10 cellular contexts compared by ENCODE assay signal in genomic region chr14:57293851-57294837, GRCh38. TPM values are rescaled to one million over a fixed set of nuclear protein-coding genes. Genes with fewer than 3 reads are reported as not detected.
A peak's percentile ranks its signal among the peaks of the same experiment; 100 is the strongest.
DNase-seq lines count a peak whose midpoint lies in the region; ATAC-seq and TF ChIP-seq lines count a peak whose summit lies in the region.
"Had no signal": no experiment of that assay in that cellular context is flagged by ENCODE, and none has a peak within 500 bp of the region (broad histone marks: within the 10 kb centered on the region; RNA-seq: fewer than 3 reads in every experiment).

No MANE protein-coding gene starts in this region.

- intact Hi-C loops in left ventricle myocardium superior (cut with micrococcal nuclease), result no loop called here
- intact Hi-C loops in upper lobe of right lung (cut with DNase I), result no loop called here

- H3K4me3 ChIP-seq in right atrium auricular region, result no peak overlapping the region
- H3K4me3 ChIP-seq in SJCRH30, result no peak overlapping the region
- no peak overlapping the region for H3K4me3 ChIP-seq in fibroblast of mammary gland (ENCODE audit: control insufficient read depth, low read depth, low read length)
- no peak overlapping the region for H3K4me3 ChIP-seq in upper lobe of right lung
- H3K4me3 ChIP-seq: mucosa of descending colon had no signal

- H3K4me1 ChIP-seq in right atrium auricular region (peaks cover 0 to 3% of the 10 kb centered on the region in 2 donors), SJCRH30 (peaks cover 12% of the 10 kb centered on the region), upper lobe of right lung (no peaks in the 10 kb centered on the region)

- H3K9me3 ChIP-seq in right atrium auricular region (no peaks in the 10 kb centered on the region), SJCRH30 (replicated peaks) (no peaks in the 10 kb centered on the region), upper lobe of right lung (no peaks in the 10 kb centered on the region)
- H3K9me3 ChIP-seq: mucosa of descending colon had no signal

- DNase-seq in right atrium auricular region (ENCODE audit: low spot score) (no peak), left ventricle myocardium superior (no peak), SJCRH30 (peak; percentile 16 to 68), fibroblast of mammary gland (ENCODE audit: low read depth) (peak; percentile 27), upper lobe of right lung (no peak)
- no peak for DNase-seq in activated naive CD4-positive, alpha-beta T cell treated with anti-CD3 and anti-CD28 coated beads, Interleukin-2, amount 50 U/mL, for 16 hours
- DNase-seq in stimulated activated CD4-positive, alpha-beta T cell treated with anti-CD3 and anti-CD28 coated beads, Interleukin-4, amount 100 ng/mL, for 1 hour, result no peak
- DNase-seq: amygdala, mucosa of descending colon had no signal

- ATAC-seq in left ventricle myocardium superior (no peak), upper lobe of right lung (no peak), GM18511 (IDR thresholded peaks at IDR 0.05; ENCODE audit: unreplicated experiment) (no peak)
- ATAC-seq: mucosa of descending colon had no signal

- peaks cover 6% of the 10 kb centered on the region for H3K36me3 ChIP-seq in right atrium auricular region
- H3K36me3 ChIP-seq in SJCRH30, result no peaks in the 10 kb centered on the region; the same call in 1 of the 2 replicates
- peaks cover 25% of the 10 kb centered on the region for H3K36me3 ChIP-seq in upper lobe of right lung

- H3K27ac ChIP-seq in right atrium auricular region (no peak overlapping the region), SJCRH30 (peak overlapping the region; percentile 23), upper lobe of right lung (no peak overlapping the region)

- TF ChIP-seq CTCF in right atrium auricular region (IDR thresholded peaks at IDR 0.05) (peak; percentile 13 to 47), fibroblast of mammary gland (conservative IDR thresholded peaks at IDR 0.05; ENCODE audit: control insufficient read depth, insufficient read depth, low read depth, low read length) (peak; percentile 38), upper lobe of right lung (IDR thresholded peaks at IDR 0.05) (peak; percentile 32)

- no peaks in the 10 kb centered on the region for H3K27me3 ChIP-seq in right atrium auricular region
- H3K27me3 ChIP-seq in SJCRH30, result no peaks in the 10 kb centered on the region
- H3K27me3 ChIP-seq in upper lobe of right lung, result no peaks in the 10 kb centered on the region

RNA-seq across cellular contexts. Expression of gene AP5M1, which starts 25.4 kb away (rescaled TPM):
- total RNA-seq in right atrium auricular region (10 to 100 TPM; 23.3 to 28.6 TPM), left ventricle myocardium superior (39.4 TPM), upper lobe of right lung (38.8 TPM)
- total RNA-seq in SJCRH30 (2014; rRNA removed; shearing (Covaris generic)), result 35.0 and 40.5 TPM in 2 replicates

RNA-seq across cellular contexts. Expression of gene EXOC5, which starts 25.4 kb away (rescaled TPM):
- 10 to 100 TPM; 26.8 to 37.8 TPM for total RNA-seq in right atrium auricular region
- 64.2 TPM for total RNA-seq in left ventricle myocardium superior
- total RNA-seq in SJCRH30 (2014; rRNA removed; shearing (Covaris generic)), result 85.8 and 96.8 TPM in 2 replicates
- 66.3 TPM for total RNA-seq in upper lobe of right lung

Comparison
In these comparisons a context has a peak if more than half of its experiments do, and no peak if none do; other contexts are left out.
1. DNase-seq: peak in SJCRH30 (2 of 2) and fibroblast of mammary gland (single experiment); none in right atrium auricular region (single experiment), left ventricle myocardium superior (single experiment), upper lobe of right lung (single experiment), activated naive CD4-positive, alpha-beta T cell treated with anti-CD3 and anti-CD28 coated beads, Interleukin-2, amount 50 U/mL, for 16 hours (single experiment) and stimulated activated CD4-positive, alpha-beta T cell treated with anti-CD3 and anti-CD28 coated beads, Interleukin-4, amount 100 ng/mL, for 1 hour (single experiment).
2. Peak in every context shown above with its lines, with median percentiles within 50 percentile points of each other: CTCF ChIP-seq.